In genomic region chr17:59004338-59005111, GRCh38 we compare ENCODE assay signal across 1 cellular context.
TF ChIP-seq lines count a peak whose summit lies in the region.

No MANE protein-coding gene starts in this region.

TF ChIP-seq in HepG2, 621 proteins besides CTCF, POLR2A, EP300 and RAD21 (continued from another document):
- TF ChIP-seq TFDP1 (CRISPR knock-in tag; IDR thresholded peaks at IDR 0.05; ENCODE audit: borderline replicate concordance) (no peak), SNAPC2 (CRISPR knock-in tag; IDR thresholded peaks at IDR 0.05) (no peak), ZNF354B (CRISPR knock-in tag; IDR thresholded peaks at IDR 0.05) (no peak), PAXIP1 (CRISPR knock-in tag; conservative IDR thresholded peaks at IDR 0.05) (0 out of 2 replicates have a peak, but pooled peaks have one; percentile 11), HMGA1 (CRISPR knock-in tag; conservative IDR thresholded peaks at IDR 0.05) (no peak), ASH2L (IDR thresholded peaks at IDR 0.05; ENCODE audit: insufficient read length, low read depth, low read length) (peak; percentile 37), ZKSCAN1 (IDR thresholded peaks at IDR 0.05; ENCODE audit: low read length) (0 out of 2 replicates have a peak, but pooled peaks have one; percentile 27), KDM5A (IDR thresholded peaks at IDR 0.05; ENCODE audit: borderline replicate concordance, low read length) (peak; percentile 47; the same call in 1 of the 2 replicates), RORA (CRISPR knock-in tag; IDR thresholded peaks at IDR 0.05) (peak; percentile 76; the same call in 1 of the 2 replicates), GLMP (CRISPR knock-in tag; IDR thresholded peaks at IDR 0.05; ENCODE audit: borderline replicate concordance) (no peak), SOX6 (IDR thresholded peaks at IDR 0.05) (no peak), SOX6 (CRISPR knock-in tag; IDR thresholded peaks at IDR 0.05) (peak; percentile 23; the same call in 1 of the 2 replicates), THRA (CRISPR knock-in tag; IDR thresholded peaks at IDR 0.05; ENCODE audit: borderline replicate concordance) (0 out of 2 replicates have a peak, but pooled peaks have one; percentile 21), KAT7 (CRISPR knock-in tag; IDR thresholded peaks at IDR 0.05; ENCODE audit: borderline replicate concordance) (no peak)
